ENCODE assay signal across 1 cellular context in genomic region chr4:94758141-94758699, GRCh38.
TF ChIP-seq lines count a peak whose summit lies in the region.

No MANE protein-coding gene starts in this region.

TF ChIP-seq in WTC11, 78 proteins besides CTCF, POLR2A, EP300 and RAD21 (continued from another document and continues in another):
- TF ChIP-seq STAT6 (CRISPR knock-in tag; conservative IDR thresholded peaks at IDR 0.05; ENCODE audit: low read depth) = no peak
- TF ChIP-seq ZNF532 (CRISPR knock-in tag; IDR thresholded peaks at IDR 0.05; ENCODE audit: borderline replicate concordance) = no peak
- no peak for TF ChIP-seq CBFB (CRISPR knock-in tag; IDR thresholded peaks at IDR 0.05; ENCODE audit: low read depth)
- no peak for TF ChIP-seq ATF2 (CRISPR knock-in tag; IDR thresholded peaks at IDR 0.05; ENCODE audit: borderline replicate concordance, low read depth)
- TF ChIP-seq ZBTB43 (CRISPR knock-in tag; IDR thresholded peaks at IDR 0.05) = peak; percentile 62; the same call in 1 of the 2 replicates
- peak; percentile 92 for TF ChIP-seq ZNF232 (CRISPR knock-in tag; IDR thresholded peaks at IDR 0.05)
- no peak for TF ChIP-seq FOXJ3 (CRISPR knock-in tag; IDR thresholded peaks at IDR 0.05; ENCODE audit: borderline replicate concordance)
- TF ChIP-seq ZNF219 (CRISPR knock-in tag; IDR thresholded peaks at IDR 0.05; ENCODE audit: borderline replicate concordance) = peak; percentile 88
- no peak for TF ChIP-seq ATF6 (CRISPR knock-in tag; IDR thresholded peaks at IDR 0.05)
- TF ChIP-seq HMGXB4 (CRISPR knock-in tag; IDR thresholded peaks at IDR 0.05) = no peak; the same call in 1 of the 2 replicates
- TF ChIP-seq ZNF263 (CRISPR knock-in tag; IDR thresholded peaks at IDR 0.05; ENCODE audit: low read depth) = no peak
- no peak for TF ChIP-seq ZNF416 (CRISPR knock-in tag; IDR thresholded peaks at IDR 0.05)
- TF ChIP-seq ZNF512 (CRISPR knock-in tag; IDR thresholded peaks at IDR 0.05; ENCODE audit: borderline replicate concordance) = no peak; the same call in 1 of the 2 replicates
- TF ChIP-seq ZNF281 (CRISPR knock-in tag; IDR thresholded peaks at IDR 0.05) = peak; percentile 64; the same call in 1 of the 2 replicates
- peak; percentile 89; the same call in 1 of the 2 replicates for TF ChIP-seq KAT7 (CRISPR knock-in tag; IDR thresholded peaks at IDR 0.05; ENCODE audit: borderline replicate concordance)
- no peak for TF ChIP-seq HMGA2 (CRISPR knock-in tag; IDR thresholded peaks at IDR 0.05)
- TF ChIP-seq ZNF317 (CRISPR knock-in tag; IDR thresholded peaks at IDR 0.05; ENCODE audit: borderline replicate concordance, low read depth) = peak; percentile 53; the same call in 1 of the 2 replicates
- TF ChIP-seq TCF7 (CRISPR knock-in tag; IDR thresholded peaks at IDR 0.05; ENCODE audit: low read depth) = peak; percentile 68; the same call in 1 of the 2 replicates
- peak; percentile 87; the same call in 1 of the 2 replicates for TF ChIP-seq NFE2L1 (CRISPR knock-in tag; IDR thresholded peaks at IDR 0.05)
- no peak for TF ChIP-seq JAZF1 (CRISPR knock-in tag; IDR thresholded peaks at IDR 0.05)
- TF ChIP-seq TEAD1 (CRISPR knock-in tag; IDR thresholded peaks at IDR 0.05) = peak; percentile 94
- no peak for TF ChIP-seq NR1H2 (CRISPR knock-in tag; IDR thresholded peaks at IDR 0.05)
- no peak for TF ChIP-seq ZNF396 (CRISPR knock-in tag; IDR thresholded peaks at IDR 0.05; ENCODE audit: borderline replicate concordance)
- peak; percentile 94 for TF ChIP-seq ESRRA (CRISPR knock-in tag; IDR thresholded peaks at IDR 0.05; ENCODE audit: borderline replicate concordance)
- no peak for TF ChIP-seq ZMAT4 (CRISPR knock-in tag; IDR thresholded peaks at IDR 0.05)
- TF ChIP-seq MYBL2 (CRISPR knock-in tag; IDR thresholded peaks at IDR 0.05) = 0 out of 2 replicates have a peak, but pooled peaks have one; percentile 65
- peak; percentile 92 for TF ChIP-seq FOXK1 (CRISPR knock-in tag; IDR thresholded peaks at IDR 0.05)
- TF ChIP-seq SP1 (CRISPR knock-in tag; conservative IDR thresholded peaks at IDR 0.05) = no peak
- TF ChIP-seq AR (CRISPR knock-in tag; IDR thresholded peaks at IDR 0.05) = no peak
- TF ChIP-seq ZSCAN18 (CRISPR knock-in tag; IDR thresholded peaks at IDR 0.05) = no peak
